Comparison of ENCODE assay signal across 12 cellular contexts in the genomic region with DNA sequence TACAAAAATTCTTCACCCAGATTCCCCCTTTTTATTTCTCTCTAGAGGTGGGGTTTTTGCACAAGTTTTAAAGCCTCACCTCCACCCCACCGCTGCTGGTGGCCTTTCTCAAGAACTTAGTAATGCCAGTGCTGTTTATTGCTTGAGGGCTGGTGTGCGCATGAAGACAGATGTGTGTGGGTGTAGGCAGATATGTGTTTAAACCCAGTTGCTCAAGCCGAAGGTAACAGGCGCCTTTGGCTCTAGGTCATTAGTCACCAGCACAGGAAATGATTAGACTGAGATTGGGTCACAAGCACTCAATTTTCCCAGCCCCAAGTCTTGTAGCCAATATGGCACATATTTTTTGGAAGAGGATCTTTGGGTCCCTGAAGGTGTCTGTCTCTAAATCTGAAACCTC. TPM values are rescaled to one million over a fixed set of nuclear protein-coding genes. Genes with fewer than 3 reads are reported as not detected.
DNase-seq lines count a peak whose midpoint lies in the region; ATAC-seq and TF ChIP-seq lines count a peak whose summit lies in the region.
"Had no signal": no experiment of that assay in that cellular context is flagged by ENCODE, and none has a peak within 500 bp of the region (broad histone marks: within the 10 kb centered on the region; RNA-seq: fewer than 3 reads in every experiment).

No MANE protein-coding gene starts in this region.

- H3K27ac ChIP-seq in HCT116 (ENCODE audit: low read depth, low read length) (no peak overlapping the region), mesenchymal stem cell (ENCODE audit: low read length, poor library complexity, severe bottlenecking) (no peak overlapping the region)

- POLR2A ChIA-PET in BJ (lab: Charles Lee): no interaction called here
- POLR2A ChIA-PET in HCT116 (lab: Charles Lee): no interaction called here

- H3K4me3 Mint-ChIP-seq in activated CD8-positive, alpha-beta memory T cell treated with anti-CD3 and anti-CD28 coated beads, Interleukin-2, amount 10 ng/mL, durations not matched to agents 7 days and 5 days: no peak overlapping the region
- no peak overlapping the region for H3K4me3 Mint-ChIP-seq in progenitor cell of endocrine pancreas (ENCODE audit: low read depth)

- H3K9me3 ChIP-seq in HCT116 (ENCODE audit: control insufficient read depth in 1 of 2, insufficient read depth in 1 of 2, low read depth in 1 of 2, low read length in 2 of 2) (no peaks in the 10 kb centered on the region), mesenchymal stem cell (ENCODE audit: control insufficient read depth, low read length) (no peaks in the 10 kb centered on the region)

- no peak overlapping the region for H3K4me3 ChIP-seq in BJ (ENCODE audit: low read depth, low read length)
- no peak overlapping the region for H3K4me3 ChIP-seq in HCT116 (replicated peaks in 1 of 2; ENCODE audit: low read depth in 1 of 2, low read length in 2 of 2)
- no peak overlapping the region for H3K4me3 ChIP-seq in mesenchymal stem cell (ENCODE audit: insufficient read depth in 1 of 2, low read depth in 1 of 2, low read length in 2 of 2)

- no peak overlapping the region for H3K23ac ChIP-seq in mesenchymal stem cell (ENCODE audit: low read length in 2 of 2)

- no peak for TF ChIP-seq POLR2A in HCT116 (IDR thresholded peaks at IDR 0.05; ENCODE audit: borderline replicate concordance, extremely low read depth, insufficient read depth, insufficient read length)

- H3K27me3 ChIP-seq in BJ (ENCODE audit: control insufficient read depth, insufficient read depth, low read length): no peaks in the 10 kb centered on the region
- H3K27me3 ChIP-seq in HCT116 (ENCODE audit: insufficient read depth, low read length): peaks cover 5% of the 10 kb centered on the region; the same call in 1 of the 2 replicates
- no peaks in the 10 kb centered on the region for H3K27me3 ChIP-seq in mesenchymal stem cell (ENCODE audit: control insufficient read depth in 1 of 2, insufficient read depth in 1 of 2, low read length in 2 of 2)

- CTCF ChIA-PET in BJ (lab: Yijun Ruan, JAX): interaction anchor here (0.8 to 1.5 kb wide), 2 partner anchors 34 to 86 kb away, joined by 3 read pairs; no protein-coding TSS in a partner anchor
- CTCF ChIA-PET in HCT116 (lab: Charles Lee): no interaction called here
- CTCF ChIA-PET in activated CD8-positive, alpha-beta memory T cell treated with anti-CD3 and anti-CD28 coated beads, Interleukin-2, amount 10 ng/mL, durations not matched to agents 7 days and 5 days (lab: Charles Lee): interaction anchor here (0.9 kb wide), 1 partner anchor 49 kb away, joined by 3 read pairs; no protein-coding TSS in a partner anchor

- H3K14ac ChIP-seq in mesenchymal stem cell (ENCODE audit: low read length in 2 of 2): no peak overlapping the region

- no peak for TF ChIP-seq CTCF in BJ (IDR thresholded peaks at IDR 0.05; ENCODE audit: insufficient read depth, low read depth, low read length)
- TF ChIP-seq CTCF in HCT116 (IDR thresholded peaks at IDR 0.05 in 2 of 3, conservative IDR thresholded peaks at IDR 0.05 in 1 of 3; ENCODE audit: borderline replicate concordance in 1 of 3, insufficient read depth in 1 of 3, low read depth in 2 of 3, low read length in 2 of 3): no peak
- TF ChIP-seq CTCF in progenitor cell of endocrine pancreas (IDR thresholded peaks at IDR 0.05; ENCODE audit: unreplicated experiment): no peak

- peak overlapping the region; percentile 20 for H4K8ac ChIP-seq in mesenchymal stem cell (ENCODE audit: low read length)

- peak; percentile 87 for DNase-seq in BJ (ENCODE audit: low read depth)
- DNase-seq in HCT116 (ENCODE audit: low read depth, low spot score): no peak
- peak; percentile 97 for DNase-seq in amniotic epithelial cell (ENCODE audit: low read depth)
- DNase-seq in mesenchymal stem cell: peak; percentile 79
- no peak for DNase-seq in activated CD8-positive, alpha-beta memory T cell treated with anti-CD3 and anti-CD28 coated beads, Interleukin-2, amount 10 ng/mL, durations not matched to agents 7 days and 5 days
- DNase-seq in progenitor cell of endocrine pancreas (ENCODE audit: low spot score, unreplicated experiment): no peak
- DNase-seq: Kasumi-1, left colon, NCI-H446 treated with DMSO at 0.1 percent for 48 hours, occipital lobe had no signal

- no peak overlapping the region for H2BK12ac ChIP-seq in mesenchymal stem cell (ENCODE audit: low read length in 2 of 2)

- no peaks in the 10 kb centered on the region for H3K36me3 ChIP-seq in BJ (ENCODE audit: control insufficient read depth, insufficient read depth, low read length)
- no peaks in the 10 kb centered on the region for H3K36me3 ChIP-seq in HCT116 (ENCODE audit: control insufficient read depth in 1 of 2, insufficient read depth in 2 of 2, low read length in 2 of 2)
- peaks cover 0 to 5% of the 10 kb centered on the region in 2 experiments for H3K36me3 ChIP-seq in mesenchymal stem cell (ENCODE audit: control insufficient read depth in 1 of 2, insufficient read depth in 2 of 2, low read depth in 1 of 2, low read length in 2 of 2)

- no peak overlapping the region for H2BK15ac ChIP-seq in mesenchymal stem cell (ENCODE audit: low read depth, poor library complexity, severe bottlenecking)

- H2BK5ac ChIP-seq in mesenchymal stem cell (ENCODE audit: low read depth, low read length, poor library complexity, severe bottlenecking): no peak overlapping the region

- no peak for TF ChIP-seq RAD21 in HCT116 (IDR thresholded peaks at IDR 0.05; ENCODE audit: low read depth)

- H3K4me1 ChIP-seq in HCT116 (ENCODE audit: control insufficient read depth in 1 of 2, insufficient read depth in 2 of 2, low read length in 2 of 2) (peaks cover 0 to 23% of the 10 kb centered on the region in 2 experiments; a peak in 2 of 4 replicates), mesenchymal stem cell (ENCODE audit: control insufficient read depth, insufficient read depth, low read depth, low read length) (peaks cover 22% of the 10 kb centered on the region)

- H3K36me3 Mint-ChIP-seq in activated CD8-positive, alpha-beta memory T cell treated with anti-CD3 and anti-CD28 coated beads, Interleukin-2, amount 10 ng/mL, durations not matched to agents 7 days and 5 days: no peaks in the 10 kb centered on the region
- H3K36me3 Mint-ChIP-seq in progenitor cell of endocrine pancreas (ENCODE audit: insufficient read depth): no peaks in the 10 kb centered on the region

- H2BK120ac ChIP-seq in mesenchymal stem cell (ENCODE audit: low read depth, low read length): no peak overlapping the region

- H3K18ac ChIP-seq in mesenchymal stem cell (ENCODE audit: low read depth in 1 of 2, low read length in 2 of 2): no peak overlapping the region

- H3K9me3 Mint-ChIP-seq in activated CD8-positive, alpha-beta memory T cell treated with anti-CD3 and anti-CD28 coated beads, Interleukin-2, amount 10 ng/mL, durations not matched to agents 7 days and 5 days (ENCODE audit: low read depth): no peaks in the 10 kb centered on the region
- no peaks in the 10 kb centered on the region for H3K9me3 Mint-ChIP-seq in progenitor cell of endocrine pancreas (ENCODE audit: low read depth)

- no peaks in the 10 kb centered on the region for H3K9me2 ChIP-seq in HCT116 (ENCODE audit: insufficient read depth)

- no peaks in the 10 kb centered on the region for H3K79me2 ChIP-seq in HCT116 (ENCODE audit: insufficient read depth, low read length)

- peaks cover 5% of the 10 kb centered on the region for H3K79me1 ChIP-seq in mesenchymal stem cell (replicated peaks; ENCODE audit: low read length, poor library complexity, severe bottlenecking)

- no peak overlapping the region for H2AK5ac ChIP-seq in mesenchymal stem cell (ENCODE audit: low read length, severe bottlenecking)

- no TSS peak for BruUV-seq in HCT116 (replicated peaks; lab: Mats Ljungman, UMichigan)

- RAD21 ChIA-PET in HCT116 (lab: Charles Lee; ENCODE audit: low non-redundant PET in 1 of 2, low total read pairs in 2 of 2, uncharacterized antibody in 2 of 2, unreplicated experiment in 2 of 2): no interaction called here

- WGBS in mesenchymal stem cell: 30% methylated on average over 4 of the region's 4 CpGs

- ATAC-seq in HCT116: no peak
- no peak for ATAC-seq in activated CD8-positive, alpha-beta memory T cell treated with anti-CD3 and anti-CD28 coated beads, Interleukin-2, amount 10 ng/mL, durations not matched to agents 7 days and 5 days
- no peak for ATAC-seq in HG03439 (IDR thresholded peaks at IDR 0.05; ENCODE audit: unreplicated experiment)
- no peak for ATAC-seq in GM18517 (IDR thresholded peaks at IDR 0.05; ENCODE audit: unreplicated experiment)
- ATAC-seq: left colon had no signal

- H2AFZ ChIP-seq in HCT116 (ENCODE audit: low read depth, low read length, poor library complexity, severe bottlenecking) (no peak overlapping the region), mesenchymal stem cell (ENCODE audit: low read depth, low read length) (no peak overlapping the region)

- H3K27me3 Mint-ChIP-seq in activated CD8-positive, alpha-beta memory T cell treated with anti-CD3 and anti-CD28 coated beads, Interleukin-2, amount 10 ng/mL, durations not matched to agents 7 days and 5 days: peaks cover 85% of the 10 kb centered on the region
- H3K27me3 Mint-ChIP-seq in progenitor cell of endocrine pancreas: peaks cover 55% of the 10 kb centered on the region

- no peak overlapping the region for H4K91ac ChIP-seq in mesenchymal stem cell (ENCODE audit: low read length)

- 0 out of 2 replicates have a peak overlapping the region, but pooled peaks have one; percentile 16 for H3K4me2 ChIP-seq in HCT116 (ENCODE audit: low read length)
- H3K4me2 ChIP-seq in mesenchymal stem cell (ENCODE audit: low read length, poor library complexity, severe bottlenecking): no peak overlapping the region

- H3K4me1 Mint-ChIP-seq in activated CD8-positive, alpha-beta memory T cell treated with anti-CD3 and anti-CD28 coated beads, Interleukin-2, amount 10 ng/mL, durations not matched to agents 7 days and 5 days: peaks cover 10% of the 10 kb centered on the region
- peaks cover 12% of the 10 kb centered on the region for H3K4me1 Mint-ChIP-seq in progenitor cell of endocrine pancreas (ENCODE audit: low read depth)

- intact Hi-C loops in HCT116 (cut with micrococcal nuclease): no loop called here

- H3K9ac ChIP-seq in HCT116 (ENCODE audit: low read length): no peak overlapping the region
- H3K9ac ChIP-seq in mesenchymal stem cell (ENCODE audit: low read length): no peak overlapping the region

- H3K27ac Mint-ChIP-seq in activated CD8-positive, alpha-beta memory T cell treated with anti-CD3 and anti-CD28 coated beads, Interleukin-2, amount 10 ng/mL, durations not matched to agents 7 days and 5 days: no peak overlapping the region
- no peak overlapping the region for H3K27ac Mint-ChIP-seq in progenitor cell of endocrine pancreas

- H4K20me1 ChIP-seq in HCT116 (ENCODE audit: insufficient read depth): no peaks in the 10 kb centered on the region

- H3K4ac ChIP-seq in mesenchymal stem cell (ENCODE audit: low read depth in 1 of 2, low read length in 2 of 2): no peak overlapping the region

RNA-seq across cellular contexts. Expression of a gene that starts 2.7 kb away (rescaled TPM):
- polyA plus RNA-seq in BJ (2011; rRNA removed): 174 and 219 TPM in 2 replicates
- 192 and 295 TPM in 2 replicates for polyA minus RNA-seq in BJ (2011; rRNA and poly(A)+ RNA removed)
- total RNA-seq in HCT116 (2021; ENCODE audit: unreplicated experiment) (3.2 TPM), progenitor cell of endocrine pancreas (2.3 and 4.0 TPM in 2 replicates)
- polyA plus RNA-seq in HCT116 (2012): 0.51 and 0.90 TPM in 2 replicates
- polyA plus RNA-seq in mesenchymal stem cell (2013, experiment 1 of 2): 46.5 TPM
- polyA plus RNA-seq in mesenchymal stem cell (2013, experiment 2 of 2): 48.1 TPM
- total RNA-seq in activated CD8-positive, alpha-beta memory T cell treated with anti-CD3 and anti-CD28 coated beads, Interleukin-2, amount 10 ng/mL, durations not matched to agents 7 days and 5 days: under 1 TPM in 1 of 2 experiments, not detected in 1; 0.58 TPM

Comparison
In these comparisons a context has a peak if more than half of its experiments do, and no peak if none do; other contexts are left out.
1. DNase-seq: peak in BJ (single experiment), amniotic epithelial cell (single experiment) and mesenchymal stem cell (single experiment); none in HCT116 (single experiment), activated CD8-positive, alpha-beta memory T cell treated with anti-CD3 and anti-CD28 coated beads, Interleukin-2, amount 10 ng/mL, durations not matched to agents 7 days and 5 days (single experiment) and progenitor cell of endocrine pancreas (single experiment).